Comparison of ENCODE assay signal across 25 cellular contexts in genomic region chr1:37887986-37888700, GRCh38.
"Had no signal": no experiment of that assay in that cellular context is flagged by ENCODE, and none has a peak within 500 bp of the region (broad histone marks: within the 10 kb centered on the region; RNA-seq: fewer than 3 reads in every experiment).

No MANE protein-coding gene starts in this region.

- H3K9me3 ChIP-seq: esophagus squamous epithelium, right lobe of liver, suprapubic skin, vagina had no signal

- H3K27ac ChIP-seq: coronary artery, esophagus squamous epithelium, neural progenitor cell, parathyroid adenoma, right lobe of liver, suprapubic skin, vagina had no signal

- H3K4me1 ChIP-seq: esophagus squamous epithelium, neural progenitor cell, parathyroid adenoma, suprapubic skin, vagina had no signal

- H3K9me3 Mint-ChIP-seq: memory B cell; natural killer cell treated with Interleukin-12 subunit alpha and Interleukin-12 subunit beta and Interleukin-15 and Interleukin-18, amount 100 ng/mL, for 72 hours; neural progenitor cell; stimulated activated naive CD8-positive, alpha-beta T cell treated with anti-CD3 and anti-CD28 coated beads, Interleukin-15, amount 100 ng/mL, for 72 hours had no signal

- H3K9ac ChIP-seq: neural progenitor cell, parathyroid adenoma had no signal

- H3K27me3 Mint-ChIP-seq: memory B cell; naive B cell; natural killer cell treated with Interleukin-12 subunit alpha and Interleukin-12 subunit beta and Interleukin-15 and Interleukin-18, amount 100 ng/mL, for 72 hours; progenitor cell of endocrine pancreas; stimulated activated naive CD8-positive, alpha-beta T cell treated with anti-CD3 and anti-CD28 coated beads, Interleukin-15, amount 100 ng/mL, for 72 hours had no signal

- H3K4me3 ChIP-seq: coronary artery, esophagus squamous epithelium, lung, neural progenitor cell, right lobe of liver, smooth muscle cell, suprapubic skin, vagina had no signal

- H3K79me2 ChIP-seq: parathyroid adenoma had no signal

- H3K27ac Mint-ChIP-seq: memory B cell; natural killer cell treated with Interleukin-12 subunit alpha and Interleukin-12 subunit beta and Interleukin-15 and Interleukin-18, amount 100 ng/mL, for 72 hours; neural progenitor cell; progenitor cell of endocrine pancreas had no signal

- H3K4me2 ChIP-seq: neural progenitor cell, smooth muscle cell had no signal

- DNase-seq: dermis blood vessel endothelial cell; effector memory CD4-positive, alpha-beta T cell; erythroblast; esophagus squamous epithelium; head of caudate nucleus; naive B cell; right lobe of liver; stimulated activated CD4-positive, alpha-beta T cell treated with anti-CD3 and anti-CD28 coated beads, Interleukin-12 subunit alpha, Interleukin-12 subunit beta, amount 100 ng/mL, for 4 hours; stimulated activated CD4-positive, alpha-beta T cell treated with anti-CD3 and anti-CD28 coated beads, Interleukin-1b, Interleukin-23, amount 100 ng/mL, for 48 hours; stimulated activated CD4-positive, alpha-beta T cell treated with anti-CD3 and anti-CD28 coated beads, Interleukin-4, amount 100 ng/mL, for 1 hour; stimulated activated CD8-positive, alpha-beta memory T cell treated with anti-CD3 and anti-CD28 coated beads, Interleukin-4, amount 100 ng/mL, for 48 hours; stimulated activated naive CD4-positive, alpha-beta T cell; stimulated activated naive CD8-positive, alpha-beta T cell treated with anti-CD3 and anti-CD28 coated beads, Interleukin-15, amount 100 ng/mL, for 72 hours; trophoblast cell had no signal

- H3K27me3 ChIP-seq: esophagus squamous epithelium, neural progenitor cell, right lobe of liver, suprapubic skin, vagina had no signal

- ATAC-seq: left lobe of liver; natural killer cell treated with Interleukin-12 subunit alpha and Interleukin-12 subunit beta and Interleukin-15 and Interleukin-18, amount 100 ng/mL, for 72 hours; right lobe of liver; stimulated activated naive CD8-positive, alpha-beta T cell treated with anti-CD3 and anti-CD28 coated beads, Interleukin-15, amount 100 ng/mL, for 72 hours had no signal

- H2AFZ ChIP-seq: neural progenitor cell, parathyroid adenoma had no signal

- H3K4me1 Mint-ChIP-seq: memory B cell, naive B cell, neural progenitor cell had no signal

- H3K4me3 Mint-ChIP-seq: memory B cell; natural killer cell treated with Interleukin-12 subunit alpha and Interleukin-12 subunit beta and Interleukin-15 and Interleukin-18, amount 100 ng/mL, for 72 hours; neural progenitor cell; stimulated activated naive CD8-positive, alpha-beta T cell treated with anti-CD3 and anti-CD28 coated beads, Interleukin-15, amount 100 ng/mL, for 72 hours had no signal
